ENCODE assay signal across 8 cellular contexts in genomic region chr7:131692131-131692960, GRCh38.
DNase-seq lines count a peak whose midpoint lies in the region; ATAC-seq and TF ChIP-seq lines count a peak whose summit lies in the region.

No MANE protein-coding gene starts in this region.

- no peaks in the 10 kb centered on the region for H3K4me1 Mint-ChIP-seq in glutamatergic neuron (ENCODE audit: low read depth, unreplicated experiment)

- no peak overlapping the region for H4K91ac ChIP-seq in trophoblast cell (ENCODE audit: low read depth, low read length)

- no peak overlapping the region for H3K27ac ChIP-seq in trophoblast cell (ENCODE audit: low read depth, low read length)

- H3K36me3 ChIP-seq in BE2C (no peaks in the 10 kb centered on the region), trophoblast cell (ENCODE audit: control insufficient read depth in 1 of 2, insufficient read depth in 2 of 2, low read length in 2 of 2) (no peaks in the 10 kb centered on the region)

- ATAC-seq in GM21529 (IDR thresholded peaks at IDR 0.05; ENCODE audit: unreplicated experiment) (peak; percentile 55), HG02759 (IDR thresholded peaks at IDR 0.05; ENCODE audit: unreplicated experiment) (no peak)

- no peak overlapping the region for H2BK5ac ChIP-seq in trophoblast cell (ENCODE audit: low read depth, low read length, poor library complexity)

- H3K18ac ChIP-seq in trophoblast cell (ENCODE audit: low read length), result no peak overlapping the region

- DNase-seq in BE2C, result peak; percentile 85
- peak; percentile 4 for DNase-seq in NCI-H510A (lab: John Stamatoyannopoulos, UW)
- DNase-seq in activated T-cell treated with anti-CD3 and anti-CD28 coated beads for 48 hours (ENCODE audit: low read depth), result peak; percentile 60
- peak; percentile 95 for DNase-seq in glutamatergic neuron
- peak; percentile 13 to 56 for DNase-seq in trophoblast cell
- DNase-seq in DMS153 (lab: John Stamatoyannopoulos, UW), result no peak

- peaks cover 9% of the 10 kb centered on the region for H3K27me3 ChIP-seq in BE2C
- H3K27me3 ChIP-seq in trophoblast cell (ENCODE audit: insufficient read depth, low read length), result no peaks in the 10 kb centered on the region

- H3K4me3 Mint-ChIP-seq in glutamatergic neuron (ENCODE audit: unreplicated experiment), result peak overlapping the region; percentile 18

- H3K4me1 ChIP-seq in BE2C (no peaks in the 10 kb centered on the region), trophoblast cell (ENCODE audit: control insufficient read depth in 1 of 2, insufficient read depth in 2 of 2, low read length in 2 of 2) (peaks cover 0 to 2% of the 10 kb centered on the region in 2 experiments)

- H2AFZ ChIP-seq in trophoblast cell (ENCODE audit: insufficient read depth, low read length, poor library complexity), result no peak overlapping the region

- TF ChIP-seq CTCF in BE2C (IDR thresholded peaks at IDR 0.05; ENCODE audit: low read depth, low read length), result peak; percentile 94
- TF ChIP-seq CTCF in glutamatergic neuron (IDR thresholded peaks at IDR 0.05; ENCODE audit: partially characterized antibody, unreplicated experiment), result peak; percentile 98

- H2BK120ac ChIP-seq in trophoblast cell (ENCODE audit: insufficient read depth, low read length, poor library complexity), result no peak overlapping the region

- peak overlapping the region; percentile 48 for H3K27ac Mint-ChIP-seq in glutamatergic neuron (ENCODE audit: unreplicated experiment)

- H3K27me3 Mint-ChIP-seq in glutamatergic neuron (ENCODE audit: unreplicated experiment), result peaks cover 1% of the 10 kb centered on the region

- no peak overlapping the region for H2BK12ac ChIP-seq in trophoblast cell (ENCODE audit: low read length)

- no peak overlapping the region for H3K9ac ChIP-seq in trophoblast cell (ENCODE audit: low read length)

- no peak overlapping the region for H3K23ac ChIP-seq in trophoblast cell (ENCODE audit: low read length)

- no peak overlapping the region for H4K12ac ChIP-seq in trophoblast cell (ENCODE audit: low read depth, low read length)

- H3K4ac ChIP-seq in trophoblast cell (ENCODE audit: low read depth, low read length), result no peak overlapping the region

- no peak overlapping the region for H4K8ac ChIP-seq in trophoblast cell (ENCODE audit: low read depth, low read length)

- WGBS in trophoblast cell (ENCODE audit: extremely low coverage, insufficient coverage, insufficient read length), result no CpG with 5 or more reads among the region's 30 CpGs

- H3K9me3 ChIP-seq in BE2C, result no peaks in the 10 kb centered on the region
- peaks cover 5% of the 10 kb centered on the region for H3K9me3 ChIP-seq in trophoblast cell (ENCODE audit: insufficient read depth, low read depth, low read length)

- H3K4me2 ChIP-seq in trophoblast cell (ENCODE audit: low read length), result peak overlapping the region; percentile 36

- H3K79me2 ChIP-seq in trophoblast cell (ENCODE audit: control insufficient read depth, insufficient read depth, low read length, poor library complexity), result no peaks in the 10 kb centered on the region

- H3K14ac ChIP-seq in trophoblast cell (ENCODE audit: low read length), result no peak overlapping the region

- no peaks in the 10 kb centered on the region for H3K79me1 ChIP-seq in trophoblast cell (ENCODE audit: low read length)

- peaks cover 7% of the 10 kb centered on the region for H3K9me3 Mint-ChIP-seq in glutamatergic neuron (ENCODE audit: unreplicated experiment)

- no peak overlapping the region for H2AK5ac ChIP-seq in trophoblast cell (ENCODE audit: low read length)

- no peaks in the 10 kb centered on the region for H3K36me3 Mint-ChIP-seq in glutamatergic neuron (ENCODE audit: unreplicated experiment)

- H3K4me3 ChIP-seq in BE2C (ENCODE audit: low read depth, low read length) (peak overlapping the region; percentile 27; the same call in 1 of the 2 replicates), trophoblast cell (ENCODE audit: low read depth, low read length) (no peak overlapping the region)
